28 cellular contexts compared by ENCODE assay signal in the genomic region with DNA sequence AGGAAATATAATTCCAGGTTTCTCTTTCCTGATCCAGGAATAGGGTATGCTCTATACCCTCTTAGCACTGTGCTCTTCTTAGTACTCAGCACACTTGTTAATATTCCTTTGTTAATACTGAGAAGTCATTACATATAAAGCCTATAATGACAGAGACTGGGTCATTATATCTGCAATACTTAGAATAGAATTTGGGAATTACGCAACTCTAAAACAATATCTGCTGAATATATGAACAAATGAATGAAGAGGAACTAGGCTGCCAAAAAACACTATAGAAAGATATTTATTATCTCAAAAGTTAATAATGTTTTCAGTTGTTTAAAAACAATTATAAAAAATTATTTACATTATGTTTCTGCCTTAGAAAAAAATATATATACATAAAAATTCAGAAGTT.
"Had no signal": no experiment of that assay in that cellular context is flagged by ENCODE, and none has a peak within 500 bp of the region (broad histone marks: within the 10 kb centered on the region; RNA-seq: fewer than 3 reads in every experiment).

No MANE protein-coding gene starts in this region.

- H3K27me3 ChIP-seq: adrenal gland, body of pancreas, esophagus muscularis mucosa, foreskin keratinocyte, gastroesophageal sphincter, heart right ventricle had no signal

- H3K36me3 ChIP-seq: adrenal gland, esophagus muscularis mucosa, gastroesophageal sphincter, heart right ventricle had no signal

- H3K9me3 ChIP-seq: adrenal gland, body of pancreas, esophagus muscularis mucosa, gastroesophageal sphincter, heart right ventricle had no signal

- H3K27ac ChIP-seq: adrenal gland, body of pancreas, esophagus muscularis mucosa, foreskin keratinocyte, gastroesophageal sphincter, heart right ventricle had no signal

- ATAC-seq: activated CD4-positive, alpha-beta T cell treated with anti-CD3 and anti-CD28 coated beads for 36 hours; activated CD8-positive, alpha-beta T cell treated with anti-CD3 and anti-CD28 coated beads, Interleukin-2, amount 10 ng/mL, durations not matched to agents 7 days and 5 days; activated T-cell treated with anti-CD3 and anti-CD28 coated beads, Interleukin-2, amount 50 U/mL, for 72 hours; body of pancreas; effector memory CD8-positive, alpha-beta T cell; foreskin keratinocyte; gastroesophageal sphincter; heart right ventricle had no signal

- H3K4me1 ChIP-seq: adrenal gland, foreskin keratinocyte had no signal

- H3K4me3 ChIP-seq: adrenal gland, body of pancreas, esophagus muscularis mucosa, gastroesophageal sphincter, heart right ventricle had no signal

- DNase-seq: activated CD4-positive, alpha-beta memory T cell treated with anti-CD3 and anti-CD28 coated beads for 36 hours; activated CD4-positive, alpha-beta T cell treated with anti-CD3 and anti-CD28 coated beads for 36 hours; activated CD4-positive, alpha-beta T cell treated with anti-CD3 and anti-CD28 coated beads, Interleukin-2, amount 10 ng/mL, durations not matched to agents 24 days and 14 days; activated CD4-positive, CD25-positive, alpha-beta regulatory T cell; activated CD4-positive, CD25-positive, alpha-beta regulatory T cell treated with anti-CD3 and anti-CD28 coated beads, Interleukin-2, amount 50 U/mL, for 72 hours; activated CD8-positive, alpha-beta memory T cell treated with anti-CD3 and anti-CD28 coated beads, Interleukin-2, amount 50 U/mL, for 48 hours; activated CD8-positive, alpha-beta T cell treated with anti-CD3 and anti-CD28 coated beads, Interleukin-2, amount 10 ng/mL, durations not matched to agents 7 days and 5 days; activated gamma-delta T cell; activated naive CD4-positive, alpha-beta T cell; activated naive CD4-positive, alpha-beta T cell treated with anti-CD3 and anti-CD28 coated beads, Interleukin-2, amount 50 U/mL, for 16 hours; activated T-cell treated with anti-CD3 and anti-CD28 coated beads for 4 hours; activated T-cell treated with anti-CD3 and anti-CD28 coated beads, Interleukin-2, amount 50 U/mL, for 24 hours; activated T-cell treated with anti-CD3 and anti-CD28 coated beads, Interleukin-2, amount 50 U/mL, for 72 hours; adrenal gland; amygdala; aorta; body of pancreas; caudate nucleus; cortex of kidney; dermis blood vessel endothelial cell; effector CD4-positive, alpha-beta T cell; effector memory CD8-positive, alpha-beta T cell; erythroblast; foreskin keratinocyte; heart right ventricle; T-helper 2 cell had no signal
